ENCODE assay signal across 1 cellular context in the genomic region with DNA sequence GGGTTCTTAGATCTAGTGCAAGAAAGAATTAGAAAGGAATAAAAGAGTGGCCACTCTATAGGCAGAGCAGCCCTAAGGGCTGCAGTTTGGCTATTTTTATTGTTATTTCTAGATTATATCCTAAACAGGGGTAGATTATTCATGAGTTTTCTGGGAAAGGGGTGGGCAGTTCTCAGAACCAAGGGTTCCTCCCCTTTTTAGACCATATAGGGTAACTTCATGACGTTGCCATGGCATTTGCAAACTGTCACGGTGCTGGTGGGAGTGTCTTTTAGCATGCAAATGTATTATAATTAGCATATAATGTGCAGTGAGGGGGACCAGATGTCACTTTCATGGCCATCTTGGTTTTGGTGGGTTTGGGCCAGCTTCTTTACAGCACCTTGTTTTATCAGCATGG.
TF ChIP-seq lines count a peak whose summit lies in the region.

No MANE protein-coding gene starts in this region.

TF ChIP-seq in K562, 482 proteins besides CTCF, POLR2A, EP300 and RAD21:
- peak in 1 of 2 experiments; percentile 83; a peak in 1 of 4 replicates for TF ChIP-seq SRF (CRISPR knock-in tag; IDR thresholded peaks at IDR 0.05)
- TF ChIP-seq ZBTB7A (IDR thresholded peaks at IDR 0.05; ENCODE audit: borderline replicate concordance, control insufficient read depth, low read depth, low read length): no peak
- TF ChIP-seq ZNF280A (IDR thresholded peaks at IDR 0.05; ENCODE audit: low read depth, partially characterized antibody): no peak
- no peak for TF ChIP-seq ZFP1 (CRISPR knock-in tag; IDR thresholded peaks at IDR 0.05)
- peak; percentile 80 for TF ChIP-seq RFX1 (IDR thresholded peaks at IDR 0.05)
- TF ChIP-seq STAT5A (IDR thresholded peaks at IDR 0.05; ENCODE audit: borderline replicate concordance, low read length): peak; percentile 89
- no peak for TF ChIP-seq TCF15 (CRISPR knock-in tag; IDR thresholded peaks at IDR 0.05)
- TF ChIP-seq PKNOX1 (IDR thresholded peaks at IDR 0.05): peak; percentile 43; the same call in 1 of the 2 replicates
- TF ChIP-seq RBBP5 (IDR thresholded peaks at IDR 0.05; ENCODE audit: borderline replicate concordance, insufficient read depth, low read length, poor library complexity, severe bottlenecking): no peak
